24 cellular contexts compared by ENCODE assay signal in genomic region chr10:131117416-131118212, GRCh38.
"Had no signal": no experiment of that assay in that cellular context is flagged by ENCODE, and none has a peak within 500 bp of the region (broad histone marks: within the 10 kb centered on the region; RNA-seq: fewer than 3 reads in every experiment).

No MANE protein-coding gene starts in this region.

- H3K4me2 ChIP-seq: hepatocyte, smooth muscle cell had no signal

- H3K9me3 Mint-ChIP-seq: immature natural killer cell, natural killer cell had no signal

- H3K27me3 ChIP-seq: dorsolateral prefrontal cortex, gastrocnemius medialis, heart left ventricle, hepatocyte, right atrium auricular region, stomach, thyroid gland, vagina had no signal

- H3K36me3 ChIP-seq: gastrocnemius medialis, heart left ventricle, lower lobe of right lung, prostate gland, right atrium auricular region, stomach, thyroid gland, vagina had no signal

- H3K4me3 Mint-ChIP-seq: immature natural killer cell, natural killer cell had no signal

- H3K4me1 Mint-ChIP-seq: immature natural killer cell, natural killer cell had no signal

- H3K27ac ChIP-seq: dorsolateral prefrontal cortex, gastrocnemius medialis, heart left ventricle, hepatocyte, lower lobe of right lung, prostate gland, right atrium auricular region, stomach, thyroid gland, vagina had no signal

- H3K4me1 ChIP-seq: gastrocnemius medialis, heart left ventricle, lower lobe of right lung, prostate gland, right atrium auricular region, stomach, thyroid gland, vagina had no signal

- ATAC-seq: esophagus mucosa, gastrocnemius medialis, heart left ventricle, left ventricle myocardium superior, lower lobe of right lung, natural killer cell, sciatic nerve had no signal

- H3K27ac Mint-ChIP-seq: immature natural killer cell, natural killer cell had no signal

- H3K9me3 ChIP-seq: gastrocnemius medialis, heart left ventricle, lower lobe of right lung, prostate gland, right atrium auricular region, thyroid gland, vagina had no signal

- DNase-seq: dorsolateral prefrontal cortex; effector CD4-positive, alpha-beta T cell; foreskin fibroblast; gastrocnemius medialis; heart left ventricle; immature natural killer cell; left ventricle myocardium superior; lower lobe of right lung; natural killer cell; stimulated activated CD4-positive, alpha-beta T cell treated with anti-CD3 and anti-CD28 coated beads, Interleukin-12 subunit alpha, Interleukin-12 subunit beta, amount 100 ng/mL, for 4 hours; stimulated activated CD4-positive, alpha-beta T cell treated with anti-CD3 and anti-CD28 coated beads, Interleukin-1b, Interleukin-23, amount 100 ng/mL, for 48 hours; stimulated activated CD4-positive, alpha-beta T cell treated with anti-CD3 and anti-CD28 coated beads, Interleukin-4, amount 100 ng/mL, for 1 hour; stimulated activated CD8-positive, alpha-beta memory T cell treated with anti-CD3 and anti-CD28 coated beads, Interleukin-4, amount 100 ng/mL, for 48 hours; stimulated activated naive CD4-positive, alpha-beta T cell treated with Interleukin-2 at 50 U/mL for 16 hours; stomach; thyroid gland; trophoblast cell had no signal

- H3K36me3 Mint-ChIP-seq: immature natural killer cell, natural killer cell had no signal

- H3K4me3 ChIP-seq: dorsolateral prefrontal cortex, gastrocnemius medialis, heart left ventricle, hepatocyte, lower lobe of right lung, prostate gland, right atrium auricular region, smooth muscle cell, stomach, thyroid gland, vagina had no signal
